15 cellular contexts compared by ENCODE assay signal in genomic region chr12:68245071-68246021, GRCh38. TPM values are rescaled to one million over a fixed set of nuclear protein-coding genes. Genes with fewer than 3 reads are reported as not detected.
DNase-seq lines count a peak whose midpoint lies in the region; ATAC-seq and TF ChIP-seq lines count a peak whose summit lies in the region.
"Had no signal": no experiment of that assay in that cellular context is flagged by ENCODE, and none has a peak within 500 bp of the region (broad histone marks: within the 10 kb centered on the region; RNA-seq: fewer than 3 reads in every experiment).

No MANE protein-coding gene starts in this region.

- POLR2A ChIA-PET in activated CD4-positive, alpha-beta T cell treated with anti-CD3 and anti-CD28 coated beads for 36 hours (lab: Charles Lee) = interaction anchor here (0.6 kb wide), 1 partner anchor 81 kb away, joined by 3 read pairs; no protein-coding TSS in a partner anchor

- CTCF ChIA-PET in activated CD4-positive, alpha-beta T cell treated with anti-CD3 and anti-CD28 coated beads for 36 hours (lab: Charles Lee) = interaction anchor here (0.7 to 1.7 kb wide), 4 partner anchors 9 to 235 kb away, joined by 3 to 7 read pairs (median 4); no protein-coding TSS in a partner anchor

- TF ChIP-seq CTCF in fibroblast of villous mesenchyme (IDR thresholded peaks at IDR 0.05; ENCODE audit: insufficient read depth, low read depth, low read length) (no peak), omental fat pad (IDR thresholded peaks at IDR 0.05) (no peak), vagina (IDR thresholded peaks at IDR 0.05) (no peak)

- intact Hi-C loops in vagina (cut with DNase I) = no loop called here
- intact Hi-C loops in activated CD4-positive, alpha-beta T cell treated with anti-CD3 and anti-CD28 coated beads for 36 hours (cut with DNase I, micrococcal nuclease) = no loop called here

- peak overlapping the region; percentile 16 for H3K27ac Mint-ChIP-seq in T-helper 1 cell treated with Interleukin-12 subunit alpha and Interleukin-12 subunit beta and Interleukin-4 antibody, amounts not matched to agents 30 μg/mL and 1 μg/mL, for 36 hours
- no peak overlapping the region for H3K27ac Mint-ChIP-seq in activated CD4-positive, alpha-beta T cell treated with anti-CD3 and anti-CD28 coated beads for 36 hours
- no peak overlapping the region for H3K27ac Mint-ChIP-seq in stimulated activated naive CD8-positive, alpha-beta T cell treated with anti-CD3 and anti-CD28 coated beads, Interleukin-15, amount 100 ng/mL, for 72 hours
- H3K27ac Mint-ChIP-seq: stimulated activated naive CD8-positive, alpha-beta T cell treated with anti-CD3 and anti-CD28 coated beads, Interleukin-15, Interleukin-2, amounts not matched to agents 100 ng/mL and 50 ng/mL, for 24 hours had no signal

- H3K4me1 ChIP-seq in vagina = peaks cover 26% of the 10 kb centered on the region

- peak overlapping the region; percentile 42 for H3K4me3 ChIP-seq in fibroblast of villous mesenchyme (ENCODE audit: low read depth, low read length)
- H3K4me3 ChIP-seq in vagina = peak overlapping the region in 1 of 2 donors; percentile 31
- H3K4me3 ChIP-seq: body of pancreas, MG63 had no signal

- peaks cover 35% of the 10 kb centered on the region for H3K4me1 Mint-ChIP-seq in T-helper 1 cell treated with Interleukin-12 subunit alpha and Interleukin-12 subunit beta and Interleukin-4 antibody, amounts not matched to agents 30 μg/mL and 1 μg/mL, for 36 hours (ENCODE audit: low read depth)
- H3K4me1 Mint-ChIP-seq in activated CD4-positive, alpha-beta T cell treated with anti-CD3 and anti-CD28 coated beads for 36 hours = peaks cover 22% of the 10 kb centered on the region
- H3K4me1 Mint-ChIP-seq in stimulated activated naive CD8-positive, alpha-beta T cell treated with anti-CD3 and anti-CD28 coated beads, Interleukin-15, amount 100 ng/mL, for 72 hours = peaks cover 26% of the 10 kb centered on the region

- H3K27ac ChIP-seq in vagina = peak overlapping the region; percentile 57
- H3K27ac ChIP-seq: body of pancreas, HL-60, neutrophil had no signal

- H3K9me3 Mint-ChIP-seq in T-helper 1 cell treated with Interleukin-12 subunit alpha and Interleukin-12 subunit beta and Interleukin-4 antibody, amounts not matched to agents 30 μg/mL and 1 μg/mL, for 36 hours = peaks cover 21% of the 10 kb centered on the region
- H3K9me3 Mint-ChIP-seq in activated CD4-positive, alpha-beta T cell treated with anti-CD3 and anti-CD28 coated beads for 36 hours (ENCODE audit: low read depth) = peaks cover 6% of the 10 kb centered on the region
- peaks cover 13 to 19% of the 10 kb centered on the region in 2 donors for H3K9me3 Mint-ChIP-seq in stimulated activated naive CD8-positive, alpha-beta T cell treated with anti-CD3 and anti-CD28 coated beads, Interleukin-15, amount 100 ng/mL, for 72 hours
- H3K9me3 Mint-ChIP-seq: stimulated activated naive CD8-positive, alpha-beta T cell treated with anti-CD3 and anti-CD28 coated beads, Interleukin-15, Interleukin-2, amounts not matched to agents 100 ng/mL and 50 ng/mL, for 24 hours had no signal

- H3K27me3 ChIP-seq in vagina = no peaks in the 10 kb centered on the region
- H3K27me3 ChIP-seq: body of pancreas, MG63, neutrophil had no signal

- ATAC-seq in omental fat pad (ENCODE audit: low FRiP score) = peak; percentile 75
- no peak for ATAC-seq in activated CD4-positive, alpha-beta T cell treated with anti-CD3 and anti-CD28 coated beads for 36 hours
- ATAC-seq in stimulated activated naive CD8-positive, alpha-beta T cell treated with anti-CD3 and anti-CD28 coated beads, Interleukin-15, amount 100 ng/mL, for 72 hours = no peak
- ATAC-seq: body of pancreas had no signal

- no peaks in the 10 kb centered on the region for H3K36me3 ChIP-seq in vagina
- H3K36me3 ChIP-seq: MG63, neutrophil had no signal

- DNase-seq in T-helper 1 cell (no peak), fibroblast of villous mesenchyme (ENCODE audit: low read depth) (peak; percentile 37), omental fat pad (ENCODE audit: low spot score) (no peak), vagina (ENCODE audit: extremely low spot score in 2 of 2) (no peak), DMS79 treated with DMSO at 0.1 percent for 48 hours (lab: John Stamatoyannopoulos, UW) (no peak)
- no peak for DNase-seq in activated CD4-positive, alpha-beta T cell treated with anti-CD3 and anti-CD28 coated beads for 36 hours
- no peak for DNase-seq in stimulated activated naive CD8-positive, alpha-beta T cell treated with anti-CD3 and anti-CD28 coated beads, Interleukin-15, amount 100 ng/mL, for 72 hours
- DNase-seq: body of pancreas; islet precursor cell; MG63; stimulated activated CD4-positive, alpha-beta T cell treated with anti-CD3 and anti-CD28 coated beads, Interleukin-4, amount 100 ng/mL, for 24 hours had no signal

- no peak for TF ChIP-seq POLR2A in vagina (IDR thresholded peaks at IDR 0.05)

- H3K36me3 Mint-ChIP-seq in T-helper 1 cell treated with Interleukin-12 subunit alpha and Interleukin-12 subunit beta and Interleukin-4 antibody, amounts not matched to agents 30 μg/mL and 1 μg/mL, for 36 hours (ENCODE audit: low read depth) = peaks cover 22% of the 10 kb centered on the region
- H3K36me3 Mint-ChIP-seq in activated CD4-positive, alpha-beta T cell treated with anti-CD3 and anti-CD28 coated beads for 36 hours (ENCODE audit: low read depth) = peaks cover 2% of the 10 kb centered on the region

- H3K9me3 ChIP-seq in vagina = no peaks in the 10 kb centered on the region
- H3K9me3 ChIP-seq: body of pancreas, MG63, neutrophil had no signal

- H3K27me3 Mint-ChIP-seq in T-helper 1 cell treated with Interleukin-12 subunit alpha and Interleukin-12 subunit beta and Interleukin-4 antibody, amounts not matched to agents 30 μg/mL and 1 μg/mL, for 36 hours (ENCODE audit: low read depth) = peaks cover 17% of the 10 kb centered on the region
- H3K27me3 Mint-ChIP-seq in activated CD4-positive, alpha-beta T cell treated with anti-CD3 and anti-CD28 coated beads for 36 hours = peaks cover 11% of the 10 kb centered on the region
- H3K27me3 Mint-ChIP-seq in stimulated activated naive CD8-positive, alpha-beta T cell treated with anti-CD3 and anti-CD28 coated beads, Interleukin-15, amount 100 ng/mL, for 72 hours = peaks cover 20% of the 10 kb centered on the region

- H3K4me3 Mint-ChIP-seq in T-helper 1 cell treated with Interleukin-12 subunit alpha and Interleukin-12 subunit beta and Interleukin-4 antibody, amounts not matched to agents 30 μg/mL and 1 μg/mL, for 36 hours = no peak overlapping the region
- H3K4me3 Mint-ChIP-seq in activated CD4-positive, alpha-beta T cell treated with anti-CD3 and anti-CD28 coated beads for 36 hours = no peak overlapping the region
- no peak overlapping the region for H3K4me3 Mint-ChIP-seq in stimulated activated naive CD8-positive, alpha-beta T cell treated with anti-CD3 and anti-CD28 coated beads, Interleukin-15, amount 100 ng/mL, for 72 hours
- H3K4me3 Mint-ChIP-seq: stimulated activated naive CD8-positive, alpha-beta T cell treated with anti-CD3 and anti-CD28 coated beads, Interleukin-15, Interleukin-2, amounts not matched to agents 100 ng/mL and 50 ng/mL, for 24 hours had no signal

RNA-seq across cellular contexts. Expression of gene IL22, which starts 8.1 kb away (rescaled TPM):
- not detected in 2 replicates for total RNA-seq in fibroblast of villous mesenchyme
- total RNA-seq in omental fat pad = not detected
- not detected for total RNA-seq in vagina
- 1 to 10 TPM; 1.4 to 1.6 TPM for total RNA-seq in activated CD4-positive, alpha-beta T cell treated with anti-CD3 and anti-CD28 coated beads for 36 hours
- total RNA-seq: body of pancreas had no signal

RNA-seq across cellular contexts. Expression of gene IL26, which starts 19.7 kb away (rescaled TPM):
- total RNA-seq in fibroblast of villous mesenchyme = not detected in 2 replicates
- total RNA-seq in omental fat pad = not detected
- not detected for total RNA-seq in vagina
- total RNA-seq in activated CD4-positive, alpha-beta T cell treated with anti-CD3 and anti-CD28 coated beads for 36 hours = 1 to 10 TPM in 1 of 2 experiments, under 1 TPM in 1; 0.56 to 1.1 TPM
- total RNA-seq: body of pancreas had no signal
